Comparison of ENCODE assay signal across 12 cellular contexts in the genomic region with DNA sequence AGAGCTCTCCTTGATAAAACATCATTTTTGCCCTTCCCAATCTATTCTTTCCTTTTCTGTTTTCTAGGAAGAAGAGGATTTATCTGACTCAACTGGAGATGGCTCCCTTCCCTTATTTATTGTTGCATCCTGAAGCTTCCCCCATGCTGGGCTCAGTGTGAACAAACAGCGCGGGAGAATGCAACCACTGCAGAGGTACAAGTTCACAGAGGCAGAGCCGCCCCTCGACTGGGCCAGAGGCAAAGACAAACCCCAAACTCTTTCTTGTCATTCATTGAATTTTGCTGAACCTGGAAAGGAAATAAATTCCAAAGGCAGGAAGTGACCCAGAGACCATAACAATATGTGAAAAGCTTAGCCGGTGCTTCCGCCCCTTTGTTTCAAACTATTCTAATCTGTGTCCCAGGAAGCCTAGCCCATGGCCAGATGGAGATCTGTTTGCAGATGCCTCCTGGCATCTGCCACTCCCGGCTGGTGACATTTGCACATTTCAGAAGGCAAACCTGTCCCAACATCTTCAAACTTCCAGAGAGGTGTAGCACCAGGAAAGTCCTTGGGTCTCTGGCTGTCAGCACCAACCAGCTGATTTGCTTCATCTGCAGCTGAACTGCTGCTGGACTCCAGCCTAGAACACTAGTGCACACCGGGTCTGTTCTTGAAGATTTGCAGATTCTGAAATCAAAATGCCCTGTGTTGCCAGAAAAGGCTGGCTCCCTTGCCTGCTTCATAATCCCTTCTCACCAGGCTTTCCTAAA.
DNase-seq lines count a peak whose midpoint lies in the region; ATAC-seq and TF ChIP-seq lines count a peak whose summit lies in the region.
"Had no signal": no experiment of that assay in that cellular context is flagged by ENCODE, and none has a peak within 500 bp of the region (broad histone marks: within the 10 kb centered on the region; RNA-seq: fewer than 3 reads in every experiment).

No MANE protein-coding gene starts in this region.

- peak overlapping the region; percentile 0 for H3K9ac ChIP-seq in smooth muscle cell (ENCODE audit: low read depth)

- TF ChIP-seq CTCF in smooth muscle cell (IDR thresholded peaks at IDR 0.05; ENCODE audit: borderline replicate concordance, insufficient read depth, poor library complexity, severe bottlenecking) = no peak
- no peak for TF ChIP-seq CTCF in HFFc6 (IDR thresholded peaks at IDR 0.05)

- H3K9me3 Mint-ChIP-seq in HFFc6 = peaks cover 11% of the 10 kb centered on the region

- peaks cover 23% of the 10 kb centered on the region for H3K4me1 ChIP-seq in smooth muscle cell (ENCODE audit: low read depth)

- H3K27me3 ChIP-seq in smooth muscle cell (ENCODE audit: low read depth) = no peaks in the 10 kb centered on the region
- H3K27me3 ChIP-seq: left lung had no signal

- no peaks in the 10 kb centered on the region for H3K36me3 ChIP-seq in smooth muscle cell (ENCODE audit: low read depth)
- H3K36me3 ChIP-seq: left lung had no signal

- H3K4me1 Mint-ChIP-seq in HFFc6 (ENCODE audit: low read depth) = peaks cover 55% of the 10 kb centered on the region

- 57% methylated on average over 8 of the region's 8 CpGs for WGBS in smooth muscle cell (ENCODE audit: low lambda C conversion rate)

- H3K79me2 ChIP-seq in smooth muscle cell (ENCODE audit: low read depth) = no peaks in the 10 kb centered on the region

- peak overlapping the region; percentile 64 for H3K4me2 ChIP-seq in smooth muscle cell

- H4K20me1 ChIP-seq in smooth muscle cell (ENCODE audit: low read depth) = no peaks in the 10 kb centered on the region

- no peak overlapping the region; the same call in 1 of the 2 replicates for H3K27ac Mint-ChIP-seq in HFFc6
- H3K27ac Mint-ChIP-seq: activated naive CD8-positive, alpha-beta T cell treated with anti-CD3 and anti-CD28 coated beads, Interleukin-2, amount 10 ng/mL, durations not matched to agents 7 days and 5 days had no signal

- H3K27ac ChIP-seq in smooth muscle cell (ENCODE audit: low read depth) = peak overlapping the region; percentile 51

- H2AFZ ChIP-seq in smooth muscle cell (ENCODE audit: low read depth) = peak overlapping the region; percentile 15

- peaks cover 18% of the 10 kb centered on the region for H3K36me3 Mint-ChIP-seq in HFFc6 (ENCODE audit: low read depth)
- H3K36me3 Mint-ChIP-seq: activated naive CD8-positive, alpha-beta T cell treated with anti-CD3 and anti-CD28 coated beads, Interleukin-2, amount 10 ng/mL, durations not matched to agents 7 days and 5 days had no signal

- DNase-seq in NCI-H1694 treated with DMSO at 0.1 percent for 48 hours (lab: John Stamatoyannopoulos, UW) (peak; percentile 96), cerebellum (ENCODE audit: low spot score) (peak; percentile 51), iris pigment epithelial cell (ENCODE audit: low read depth) (peak; percentile 74), smooth muscle cell (lab: John Stamatoyannopoulos, UW; ENCODE audit: unreplicated experiment) (no peak), AML-193 (lab: John Stamatoyannopoulos, UW) (no peak), HFFc6 (no peak), NCI-H2227 (lab: John Stamatoyannopoulos, UW; ENCODE audit: unreplicated experiment) (no peak)
- DNase-seq: activated naive CD8-positive, alpha-beta T cell treated with anti-CD3 and anti-CD28 coated beads, Interleukin-2, amount 10 ng/mL, durations not matched to agents 7 days and 5 days; left lung; T-helper 2 cell had no signal

- ATAC-seq in GM18868 (IDR thresholded peaks at IDR 0.05; ENCODE audit: unreplicated experiment) = no peak
- ATAC-seq: HCT116, left lung had no signal

- no peaks in the 10 kb centered on the region for H3K27me3 Mint-ChIP-seq in HFFc6 (ENCODE audit: insufficient read depth)
- H3K27me3 Mint-ChIP-seq: activated naive CD8-positive, alpha-beta T cell treated with anti-CD3 and anti-CD28 coated beads, Interleukin-2, amount 10 ng/mL, durations not matched to agents 7 days and 5 days had no signal

- H3K4me3 Mint-ChIP-seq in HFFc6 = no peak overlapping the region
- H3K4me3 Mint-ChIP-seq: activated naive CD8-positive, alpha-beta T cell treated with anti-CD3 and anti-CD28 coated beads, Interleukin-2, amount 10 ng/mL, durations not matched to agents 7 days and 5 days had no signal

- peaks cover 24% of the 10 kb centered on the region for H3F3A ChIP-seq in smooth muscle cell (ENCODE audit: low read depth)

- no peaks in the 10 kb centered on the region for H3K9me3 ChIP-seq in smooth muscle cell (replicated peaks; ENCODE audit: low read depth)

- H3K4me3 ChIP-seq in smooth muscle cell = no peak overlapping the region
- H3K4me3 ChIP-seq: left lung had no signal

Comparison
In these comparisons a context has a peak if more than half of its experiments do, and no peak if none do; other contexts are left out.
1. DNase-seq: peak in NCI-H1694 treated with DMSO at 0.1 percent for 48 hours (single experiment), cerebellum (single experiment) and iris pigment epithelial cell (single experiment); none in smooth muscle cell (single experiment), AML-193 (0 of 2), HFFc6 (single experiment) and NCI-H2227 (single experiment).